ENCODE assay signal across 9 cellular contexts in the genomic region with DNA sequence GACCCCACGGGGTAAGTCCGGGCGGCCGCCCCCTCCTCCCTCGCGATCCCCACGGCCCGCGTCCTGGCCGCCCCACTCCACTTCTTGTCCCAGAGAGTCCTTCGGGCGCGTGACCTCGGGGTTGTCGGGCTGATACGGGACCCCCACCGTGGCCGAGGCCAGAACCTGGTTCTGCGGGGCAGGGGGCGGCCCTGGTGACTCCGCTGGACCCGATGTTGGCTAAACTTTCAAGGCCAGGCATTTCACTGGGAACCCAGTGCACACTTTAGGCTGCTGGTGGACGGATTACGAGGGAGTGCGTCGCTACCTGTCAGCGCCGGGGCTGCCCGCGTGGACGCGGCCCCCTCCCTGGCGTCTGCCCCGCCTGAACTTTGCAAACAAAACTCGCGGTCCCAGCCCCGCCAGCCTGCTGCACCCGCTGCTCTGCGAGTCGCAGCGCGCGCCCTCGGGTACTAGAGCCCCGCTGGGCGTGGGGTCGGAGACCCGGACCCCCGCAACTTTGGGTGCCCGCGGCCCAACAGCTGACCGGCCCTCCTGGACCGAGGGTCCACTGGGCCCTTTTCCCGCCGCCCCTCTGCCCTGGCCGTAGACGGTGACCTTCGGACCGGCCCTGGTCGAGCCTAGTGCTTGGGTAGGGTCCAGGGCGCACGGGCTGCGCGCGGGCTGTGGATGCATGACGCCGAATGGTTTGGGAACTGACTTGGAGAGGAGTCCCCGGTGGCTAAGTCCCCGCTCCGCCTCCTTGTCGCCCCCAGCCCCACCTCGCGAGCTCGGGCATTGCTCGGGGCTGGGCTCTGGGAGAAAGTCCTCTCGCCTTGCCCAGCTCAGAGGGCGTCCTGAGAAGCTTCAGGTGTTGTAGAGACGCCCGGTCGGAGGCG. TPM values are rescaled to one million over a fixed set of nuclear protein-coding genes. Genes with fewer than 3 reads are reported as not detected.
DNase-seq lines count a peak whose midpoint lies in the region; ATAC-seq, FAIRE-seq and TF ChIP-seq lines count a peak whose summit lies in the region.
"Had no signal": no experiment of that assay in that cellular context is flagged by ENCODE, and none has a peak within 500 bp of the region (broad histone marks: within the 10 kb centered on the region; RNA-seq: fewer than 3 reads in every experiment).

No MANE protein-coding gene starts in this region.

- CTCF ChIA-PET in AG04449 (lab: Yijun Ruan, JAX), result interaction anchor here (0.9 to 2.5 kb wide), 4 partner anchors 166 to 407 kb away, joined by 3 to 10 read pairs (median 6); no protein-coding TSS in a partner anchor
- CTCF ChIA-PET in HepG2 (lab: Yijun Ruan, JAX; ENCODE audit: low intra/inter-chr PET ratio, low total read pairs), result no interaction called here

- H3K27me3 ChIP-seq in HepG2 (ENCODE audit: control insufficient read depth in 1 of 2, insufficient read depth in 2 of 2, low read length in 2 of 2), result no peaks in the 10 kb centered on the region; a peak in 1 of 5 replicates

- in situ Hi-C loops in HepG2 (cut with HindIII; ENCODE audit: extremely low pct_ligation_motif_present, low pct_unique_long_range_greater_than_20kb), result no loop called here

- TF ChIP-seq RAD21 in HepG2 (CRISPR knock-in tag; IDR thresholded peaks at IDR 0.05), result no peak

- H3K36me3 ChIP-seq in HepG2 (replicated peaks in 1 of 2; ENCODE audit: control insufficient read depth in 1 of 2, insufficient read depth in 2 of 2, low read length in 2 of 2), result no peaks in the 10 kb centered on the region

- H4K20me1 ChIP-seq in HepG2 (ENCODE audit: insufficient read depth, low read length), result no peaks in the 10 kb centered on the region

- H3K4me3 ChIP-seq in AG04449 (ENCODE audit: low read depth, low read length) (peak overlapping the region; percentile 76), HepG2 (replicated peaks in 1 of 3; ENCODE audit: insufficient read depth in 1 of 3, low read depth in 2 of 3, low read length in 3 of 3) (peak overlapping the region; percentile 74 to 87 (median 82))

- H3K27ac Mint-ChIP-seq in stimulated activated memory B cell treated with anti-CD40 and anti-IgM and Interleukin-4, amounts not matched to agents 10 μg/mL and 1 μg/mL and 100 μg/mL, for 72 hours, result peak overlapping the region; percentile 76

- no peaks in the 10 kb centered on the region for H3K9me3 ChIP-seq in HepG2 (ENCODE audit: low read length)

- ATAC-seq in GM21619 (IDR thresholded peaks at IDR 0.05; ENCODE audit: unreplicated experiment), result peak; percentile 38
- peak; percentile 81 for ATAC-seq in HepG2
- ATAC-seq in stimulated activated memory B cell treated with anti-CD40 and anti-IgM and Interleukin-4, amounts not matched to agents 10 μg/mL and 1 μg/mL and 100 μg/mL, for 72 hours, result peak; percentile 53

- no peaks in the 10 kb centered on the region for H3K9me3 Mint-ChIP-seq in stimulated activated memory B cell treated with anti-CD40 and anti-IgM and Interleukin-4, amounts not matched to agents 10 μg/mL and 1 μg/mL and 100 μg/mL, for 72 hours

- TF ChIP-seq POLR2A in HepG2 (IDR thresholded peaks at IDR 0.05; ENCODE audit: insufficient read depth in 1 of 2, low read depth in 2 of 2, low read length in 2 of 2), result peak; percentile 53 to 61

- DNase-seq in AG04449 (ENCODE audit: low read depth, low spot score) (no peak), RKO (ENCODE audit: low spot score) (peak; percentile 35), caudate nucleus (lab: John Stamatoyannopoulos, UW) (no peak), HepG2 (ENCODE audit: low spot score) (peak; percentile 36), DMS153 treated with DMSO at 0.1 percent for 48 hours (lab: John Stamatoyannopoulos, UW; ENCODE audit: unreplicated experiment) (no peak), NCI-H146 treated with DMSO at 0.1 percent for 48 hours (lab: John Stamatoyannopoulos, UW; ENCODE audit: unreplicated experiment) (no peak)

- H3K9ac ChIP-seq in HepG2 (ENCODE audit: insufficient read depth, low read depth, low read length), result peak overlapping the region; percentile 95

- TF ChIP-seq CTCF in AG04449 (IDR thresholded peaks at IDR 0.05; ENCODE audit: insufficient read depth, low read length, missing control alignments), result no peak
- 0 out of 2 replicates have a peak, but pooled peaks have one; percentile 24 for TF ChIP-seq CTCF in HepG2 (CRISPR knock-in tag; IDR thresholded peaks at IDR 0.05)

- H3K27ac ChIP-seq in caudate nucleus (ENCODE audit: low read depth, low read length) (peak overlapping the region; percentile 36), HepG2 (ENCODE audit: extremely low read length, insufficient read depth, low read length) (peak overlapping the region; percentile 79)

- H3K4me1 Mint-ChIP-seq in stimulated activated memory B cell treated with anti-CD40 and anti-IgM and Interleukin-4, amounts not matched to agents 10 μg/mL and 1 μg/mL and 100 μg/mL, for 72 hours, result peaks cover 58% of the 10 kb centered on the region

- no CpG with 5 or more reads among the region's 81 CpGs for WGBS in HepG2 (ENCODE audit: low lambda C conversion rate)

- H3K36me3 Mint-ChIP-seq in stimulated activated memory B cell treated with anti-CD40 and anti-IgM and Interleukin-4, amounts not matched to agents 10 μg/mL and 1 μg/mL and 100 μg/mL, for 72 hours, result no peaks in the 10 kb centered on the region

- H3K79me2 ChIP-seq in HepG2 (ENCODE audit: insufficient read depth, low read length), result peaks cover 21% of the 10 kb centered on the region

- FAIRE-seq in HepG2 (lab: Jason Lieb, UNC), result no peak
- FAIRE-seq: G401.6 had no signal

- no peaks in the 10 kb centered on the region for H3K27me3 Mint-ChIP-seq in stimulated activated memory B cell treated with anti-CD40 and anti-IgM and Interleukin-4, amounts not matched to agents 10 μg/mL and 1 μg/mL and 100 μg/mL, for 72 hours

- H2AFZ ChIP-seq in HepG2 (ENCODE audit: low read length), result no peak overlapping the region

- peak overlapping the region; percentile 92 for H3K4me2 ChIP-seq in HepG2 (ENCODE audit: low read depth, low read length)

- POLR2A ChIA-PET in AG04449 (lab: Yijun Ruan, JAX) (no interaction called here), HepG2 (lab: Yijun Ruan, JAX) (no interaction called here)

- peaks cover 41% of the 10 kb centered on the region for H3K4me1 ChIP-seq in HepG2 (ENCODE audit: insufficient read depth, low read length)

- no TSS peak for BruUV-seq in HepG2 (replicated peaks; lab: Mats Ljungman, UMichigan)

- peak overlapping the region; percentile 83 for H3K4me3 Mint-ChIP-seq in stimulated activated memory B cell treated with anti-CD40 and anti-IgM and Interleukin-4, amounts not matched to agents 10 μg/mL and 1 μg/mL and 100 μg/mL, for 72 hours

- intact Hi-C loops in HepG2 (cut with micrococcal nuclease; ENCODE audit: unreplicated experiment), result loop anchor here (5.0 kb wide), 1 partner anchor 42 kb away; no protein-coding TSS in a partner anchor

- TF ChIP-seq EP300 in HepG2 (IDR thresholded peaks at IDR 0.05; ENCODE audit: low read depth in 2 of 2, low read length in 2 of 2) (no peak), HepG2 (CRISPR knock-in tag; IDR thresholded peaks at IDR 0.05; ENCODE audit: borderline replicate concordance) (no peak)

TF ChIP-seq in HepG2, 621 proteins besides CTCF, POLR2A, EP300 and RAD21 (continues in another document):
- TF ChIP-seq PAF1 (CRISPR knock-in tag; IDR thresholded peaks at IDR 0.05) (no peak), ATM (IDR thresholded peaks at IDR 0.05; ENCODE audit: borderline replicate concordance) (no peak), DR1 (CRISPR knock-in tag; IDR thresholded peaks at IDR 0.05) (peak; percentile 79), SOX6 (IDR thresholded peaks at IDR 0.05) (no peak), SOX6 (CRISPR knock-in tag; IDR thresholded peaks at IDR 0.05) (peak; percentile 74), ZNF460 (CRISPR knock-in tag; IDR thresholded peaks at IDR 0.05; ENCODE audit: borderline replicate concordance) (no peak; the same call in 1 of the 2 replicates)
- TF ChIP-seq, protein P1, sequence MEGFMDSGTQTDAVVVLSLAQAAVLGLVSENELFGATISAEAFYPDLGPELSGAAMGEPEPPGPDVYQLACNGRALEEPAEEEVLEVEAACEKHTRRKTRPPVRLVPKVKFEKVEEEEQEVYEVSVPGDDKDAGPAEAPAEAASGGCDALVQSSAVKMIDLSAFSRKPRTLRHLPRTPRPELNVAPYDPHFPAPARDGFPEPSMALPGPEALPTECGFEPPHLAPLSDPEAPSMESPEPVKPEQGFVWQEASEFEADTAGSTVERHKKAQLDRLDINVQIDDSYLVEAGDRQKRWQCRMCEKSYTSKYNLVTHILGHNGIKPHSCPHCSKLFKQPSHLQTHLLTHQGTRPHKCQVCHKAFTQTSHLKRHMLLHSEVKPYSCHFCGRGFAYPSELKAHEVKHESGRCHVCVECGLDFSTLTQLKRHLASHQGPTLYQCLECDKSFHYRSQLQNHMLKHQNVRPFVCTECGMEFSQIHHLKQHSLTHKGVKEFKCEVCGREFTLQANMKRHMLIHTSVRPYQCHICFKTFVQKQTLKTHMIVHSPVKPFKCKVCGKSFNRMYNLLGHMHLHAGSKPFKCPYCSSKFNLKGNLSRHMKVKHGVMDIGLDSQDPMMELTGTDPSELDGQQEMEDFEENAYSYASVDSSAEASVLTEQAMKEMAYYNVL (CRISPR knock-in tag; IDR thresholded peaks at IDR 0.05; ENCODE audit: borderline replicate concordance), result peak; percentile 87

RNA-seq across cellular contexts. Expression of gene RIN3, which starts 0.6 kb away (rescaled TPM):
- 2.3 and 2.9 TPM in 2 replicates for total RNA-seq in HepG2 (2016; rRNA removed; fragmentation: Illumina TruSeq; extraction: Trizol)
- 2.3 and 2.7 TPM in 2 replicates for total RNA-seq in HepG2 (2016; cell fraction: cytosol; rRNA removed; fragmentation: Illumina TruSeq; extraction: Trizol; ENCODE audit: low read depth)
- total RNA-seq in HepG2 (2016; cell fraction: insoluble cytoplasmic fraction; rRNA removed; fragmentation: Illumina TruSeq; extraction: Trizol), result 2.0 and 2.8 TPM in 2 replicates
- total RNA-seq in HepG2 (2016; cell fraction: membrane; rRNA removed; fragmentation: Illumina TruSeq; extraction: Trizol), result 4.4 and 4.7 TPM in 2 replicates
- total RNA-seq in HepG2 (2016; cell fraction: nucleus; rRNA removed; fragmentation: Illumina TruSeq; extraction: Trizol), result 5.1 and 7.2 TPM in 2 replicates
- polyA plus RNA-seq in HepG2 (2011; rRNA removed), result 3.5 and 3.6 TPM in 2 replicates
- 1.6 and 2.1 TPM in 2 replicates for polyA plus RNA-seq in HepG2 (2011; cell fraction: cytosol; rRNA removed)
- polyA plus RNA-seq in HepG2 (2011; cell fraction: nucleus; rRNA removed), result 7.0 TPM in 2 replicates
- polyA plus RNA-seq in HepG2 (2012), result 5.6 and 6.5 TPM in 2 replicates
- 6.3 and 6.8 TPM in 2 replicates for polyA plus RNA-seq in HepG2 (2016; cell fraction: cytosol; fragmentation: Illumina TruSeq; extraction: Trizol; ENCODE audit: low read depth)
- 7.0 and 10.5 TPM in 2 replicates for polyA plus RNA-seq in HepG2 (2016; cell fraction: insoluble cytoplasmic fraction; fragmentation: Illumina TruSeq; extraction: Trizol; ENCODE audit: low read depth)
- polyA plus RNA-seq in HepG2 (2016; cell fraction: membrane; fragmentation: Illumina TruSeq; extraction: Trizol; ENCODE audit: low read depth), result 9.8 and 10.5 TPM in 2 replicates
- 11.7 and 11.9 TPM in 2 replicates for polyA plus RNA-seq in HepG2 (2016; cell fraction: nucleus; fragmentation: Illumina TruSeq; extraction: Trizol; ENCODE audit: insufficient read depth, low read depth)
- 5.5 TPM in 1 of 2 replicates, not detected in the other for polyA minus RNA-seq in HepG2 (2011; rRNA and poly(A)+ RNA removed; ENCODE audit: low replicate concordance)
- 4.6 and 4.9 TPM in 2 replicates for polyA minus RNA-seq in HepG2 (2011; cell fraction: cytosol; rRNA and poly(A)+ RNA removed)
- 8.0 and 9.7 TPM in 2 replicates for polyA minus RNA-seq in HepG2 (2011; cell fraction: nucleus; rRNA and poly(A)+ RNA removed)

Comparison
In these comparisons a context has a peak if more than half of its experiments do, and no peak if none do; other contexts are left out.
1. DNase-seq: peak in RKO (single experiment) and HepG2 (single experiment); none in AG04449 (single experiment), caudate nucleus (0 of 61), DMS153 treated with DMSO at 0.1 percent for 48 hours (single experiment) and NCI-H146 treated with DMSO at 0.1 percent for 48 hours (single experiment).
2. Peak in every context shown above with its lines, with median percentiles within 50 percentile points of each other: ATAC-seq.